ENCODE assay signal across 38 cellular contexts in the genomic region with DNA sequence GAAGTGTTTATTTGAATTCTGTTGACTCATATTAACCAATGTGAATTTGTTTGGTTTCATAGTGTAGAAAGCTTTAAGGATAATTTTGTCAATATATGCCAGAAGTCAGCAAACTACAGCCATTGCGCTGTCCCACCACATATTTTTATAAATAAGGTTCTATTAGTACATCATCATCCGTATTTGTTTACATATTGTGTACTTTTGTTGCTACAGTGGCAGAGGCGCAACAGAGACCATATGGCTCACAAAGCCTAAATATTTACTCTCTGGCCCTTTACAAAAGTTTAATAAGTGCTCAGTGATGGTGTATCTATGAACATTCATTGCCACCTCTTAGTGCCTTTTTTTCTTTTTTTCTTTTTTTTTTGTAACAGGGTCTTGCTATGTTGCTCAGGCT.
"Had no signal": no experiment of that assay in that cellular context is flagged by ENCODE, and none has a peak within 500 bp of the region (broad histone marks: within the 10 kb centered on the region; RNA-seq: fewer than 3 reads in every experiment).

No MANE protein-coding gene starts in this region.

- H3K27ac Mint-ChIP-seq: activated CD4-positive, alpha-beta memory T cell treated with anti-CD3 and anti-CD28 coated beads, Interleukin-2, amount 10 ng/mL, durations not matched to agents 7 days and 5 days; activated naive CD4-positive, alpha-beta T cell treated with anti-CD3 and anti-CD28 coated beads, Interleukin-2, amount 10 ng/mL, durations not matched to agents 7 days and 5 days; activated naive CD8-positive, alpha-beta T cell; activated naive CD8-positive, alpha-beta T cell treated with anti-CD3 and anti-CD28 coated beads, Interleukin-2, amount 50 U/mL, for 24 hours; brain had no signal

- ATAC-seq: activated naive CD8-positive, alpha-beta T cell treated with anti-CD3 and anti-CD28 coated beads, Interleukin-2, amount 50 U/mL, for 24 hours; PC-3; SK-N-SH treated with all-trans-retinoic acid at 6 μM for 48 hours had no signal

- H3K27me3 Mint-ChIP-seq: activated CD4-positive, alpha-beta memory T cell treated with anti-CD3 and anti-CD28 coated beads, Interleukin-2, amount 10 ng/mL, durations not matched to agents 7 days and 5 days; activated naive CD4-positive, alpha-beta T cell treated with anti-CD3 and anti-CD28 coated beads, Interleukin-2, amount 10 ng/mL, durations not matched to agents 7 days and 5 days; activated naive CD8-positive, alpha-beta T cell; activated naive CD8-positive, alpha-beta T cell treated with anti-CD3 and anti-CD28 coated beads, Interleukin-2, amount 50 U/mL, for 24 hours; brain had no signal

- H3K4me3 ChIP-seq: Peyer's patch had no signal

- H3K4me3 Mint-ChIP-seq: activated CD4-positive, alpha-beta memory T cell treated with anti-CD3 and anti-CD28 coated beads, Interleukin-2, amount 10 ng/mL, durations not matched to agents 7 days and 5 days; activated naive CD4-positive, alpha-beta T cell treated with anti-CD3 and anti-CD28 coated beads, Interleukin-2, amount 10 ng/mL, durations not matched to agents 7 days and 5 days; activated naive CD8-positive, alpha-beta T cell; activated naive CD8-positive, alpha-beta T cell treated with anti-CD3 and anti-CD28 coated beads, Interleukin-2, amount 50 U/mL, for 24 hours; brain had no signal

- H3K27me3 ChIP-seq: Peyer's patch had no signal

- DNase-seq: activated CD4-positive, alpha-beta memory T cell treated with anti-CD3 and anti-CD28 coated beads, Interleukin-2, amount 10 ng/mL, durations not matched to agents 7 days and 5 days; activated CD4-positive, alpha-beta T cell treated with anti-CD3 and anti-CD28 coated beads for 1 hour; activated CD4-positive, alpha-beta T cell treated with anti-CD3 and anti-CD28 coated beads for 48 hours; activated CD4-positive, CD25-positive, alpha-beta regulatory T cell; activated CD8-positive, alpha-beta memory T cell treated with anti-CD3 and anti-CD28 coated beads, Interleukin-2, amount 50 U/mL, for 4 hours; activated effector memory CD4-positive, alpha-beta T cell treated with Interleukin-2 at 50 U/mL for 16 hours; activated naive CD4-positive, alpha-beta T cell treated with anti-CD3 and anti-CD28 coated beads, Interleukin-2, amount 10 ng/mL, durations not matched to agents 7 days and 5 days; activated naive CD8-positive, alpha-beta T cell treated with anti-CD3 and anti-CD28 coated beads, Interleukin-2, amount 50 U/mL, for 24 hours; activated T-cell treated with anti-CD3 and anti-CD28 coated beads for 4 hours; activated T-cell treated with anti-CD3 and anti-CD28 coated beads, Interleukin-2, amount 50 U/mL, for 48 hours; anterior cingulate cortex; caudate nucleus; cerebellar nuclear complex; MM.1S; MV-4-11; NCI-H1092; NCI-H1436 treated with DMSO at 0.1 percent for 48 hours; NCI-H1694 treated with DMSO at 0.1 percent for 48 hours; NCI-H2029; NCI-H2107; NCI-H2171; NCI-H510A; NCI-H526; NCI-H748 treated with DMSO at 0.1 percent for 48 hours; NK-92 treated with Interleukin-12 subunit alpha and Interleukin-12 subunit beta, amount 100 ng/mL, for 24 hours; PC-3; Peyer's patch; RPMI8226; SIG-M5; SW 1271; T-helper 1 cell; T-helper 2 cell; T-helper 9 cell; WERI-Rb-1 had no signal

- H3K27ac ChIP-seq: KMS-11, Peyer's patch, WERI-Rb-1 had no signal

- H3K4me2 ChIP-seq: KMS-11 had no signal

- H3K9me3 ChIP-seq: Peyer's patch had no signal

- H3K9me3 Mint-ChIP-seq: activated CD4-positive, alpha-beta memory T cell treated with anti-CD3 and anti-CD28 coated beads, Interleukin-2, amount 10 ng/mL, durations not matched to agents 7 days and 5 days; activated naive CD4-positive, alpha-beta T cell treated with anti-CD3 and anti-CD28 coated beads, Interleukin-2, amount 10 ng/mL, durations not matched to agents 7 days and 5 days; activated naive CD8-positive, alpha-beta T cell treated with anti-CD3 and anti-CD28 coated beads, Interleukin-2, amount 50 U/mL, for 24 hours; brain had no signal

- H3K9ac ChIP-seq: KMS-11 had no signal
